In the genomic region with DNA sequence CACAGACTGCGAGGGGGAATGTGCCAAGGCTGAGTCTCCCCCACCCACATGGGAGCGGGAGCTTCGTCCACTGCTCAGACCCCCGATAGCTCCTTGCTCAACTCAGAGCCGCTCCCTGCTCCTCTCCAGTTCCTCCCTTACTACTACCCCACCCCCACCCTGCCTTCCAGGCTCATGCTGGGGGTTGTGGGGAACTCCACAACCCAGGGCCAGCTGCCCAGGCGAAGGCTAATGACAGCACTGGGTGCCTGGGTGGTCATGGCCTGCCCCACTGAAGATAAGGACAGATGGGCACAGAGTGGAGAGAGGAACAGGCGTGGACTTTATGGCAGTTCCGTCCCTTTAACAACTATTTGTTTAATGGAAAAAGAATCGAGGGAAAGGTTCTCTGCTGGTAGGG, we compare ENCODE assay signal across 1 cellular context.
TF ChIP-seq lines count a peak whose summit lies in the region.

No MANE protein-coding gene starts in this region.

TF ChIP-seq in GM23338, 12 proteins besides CTCF, POLR2A, EP300 and RAD21 (continued from another document):
- TF ChIP-seq, protein P1, sequence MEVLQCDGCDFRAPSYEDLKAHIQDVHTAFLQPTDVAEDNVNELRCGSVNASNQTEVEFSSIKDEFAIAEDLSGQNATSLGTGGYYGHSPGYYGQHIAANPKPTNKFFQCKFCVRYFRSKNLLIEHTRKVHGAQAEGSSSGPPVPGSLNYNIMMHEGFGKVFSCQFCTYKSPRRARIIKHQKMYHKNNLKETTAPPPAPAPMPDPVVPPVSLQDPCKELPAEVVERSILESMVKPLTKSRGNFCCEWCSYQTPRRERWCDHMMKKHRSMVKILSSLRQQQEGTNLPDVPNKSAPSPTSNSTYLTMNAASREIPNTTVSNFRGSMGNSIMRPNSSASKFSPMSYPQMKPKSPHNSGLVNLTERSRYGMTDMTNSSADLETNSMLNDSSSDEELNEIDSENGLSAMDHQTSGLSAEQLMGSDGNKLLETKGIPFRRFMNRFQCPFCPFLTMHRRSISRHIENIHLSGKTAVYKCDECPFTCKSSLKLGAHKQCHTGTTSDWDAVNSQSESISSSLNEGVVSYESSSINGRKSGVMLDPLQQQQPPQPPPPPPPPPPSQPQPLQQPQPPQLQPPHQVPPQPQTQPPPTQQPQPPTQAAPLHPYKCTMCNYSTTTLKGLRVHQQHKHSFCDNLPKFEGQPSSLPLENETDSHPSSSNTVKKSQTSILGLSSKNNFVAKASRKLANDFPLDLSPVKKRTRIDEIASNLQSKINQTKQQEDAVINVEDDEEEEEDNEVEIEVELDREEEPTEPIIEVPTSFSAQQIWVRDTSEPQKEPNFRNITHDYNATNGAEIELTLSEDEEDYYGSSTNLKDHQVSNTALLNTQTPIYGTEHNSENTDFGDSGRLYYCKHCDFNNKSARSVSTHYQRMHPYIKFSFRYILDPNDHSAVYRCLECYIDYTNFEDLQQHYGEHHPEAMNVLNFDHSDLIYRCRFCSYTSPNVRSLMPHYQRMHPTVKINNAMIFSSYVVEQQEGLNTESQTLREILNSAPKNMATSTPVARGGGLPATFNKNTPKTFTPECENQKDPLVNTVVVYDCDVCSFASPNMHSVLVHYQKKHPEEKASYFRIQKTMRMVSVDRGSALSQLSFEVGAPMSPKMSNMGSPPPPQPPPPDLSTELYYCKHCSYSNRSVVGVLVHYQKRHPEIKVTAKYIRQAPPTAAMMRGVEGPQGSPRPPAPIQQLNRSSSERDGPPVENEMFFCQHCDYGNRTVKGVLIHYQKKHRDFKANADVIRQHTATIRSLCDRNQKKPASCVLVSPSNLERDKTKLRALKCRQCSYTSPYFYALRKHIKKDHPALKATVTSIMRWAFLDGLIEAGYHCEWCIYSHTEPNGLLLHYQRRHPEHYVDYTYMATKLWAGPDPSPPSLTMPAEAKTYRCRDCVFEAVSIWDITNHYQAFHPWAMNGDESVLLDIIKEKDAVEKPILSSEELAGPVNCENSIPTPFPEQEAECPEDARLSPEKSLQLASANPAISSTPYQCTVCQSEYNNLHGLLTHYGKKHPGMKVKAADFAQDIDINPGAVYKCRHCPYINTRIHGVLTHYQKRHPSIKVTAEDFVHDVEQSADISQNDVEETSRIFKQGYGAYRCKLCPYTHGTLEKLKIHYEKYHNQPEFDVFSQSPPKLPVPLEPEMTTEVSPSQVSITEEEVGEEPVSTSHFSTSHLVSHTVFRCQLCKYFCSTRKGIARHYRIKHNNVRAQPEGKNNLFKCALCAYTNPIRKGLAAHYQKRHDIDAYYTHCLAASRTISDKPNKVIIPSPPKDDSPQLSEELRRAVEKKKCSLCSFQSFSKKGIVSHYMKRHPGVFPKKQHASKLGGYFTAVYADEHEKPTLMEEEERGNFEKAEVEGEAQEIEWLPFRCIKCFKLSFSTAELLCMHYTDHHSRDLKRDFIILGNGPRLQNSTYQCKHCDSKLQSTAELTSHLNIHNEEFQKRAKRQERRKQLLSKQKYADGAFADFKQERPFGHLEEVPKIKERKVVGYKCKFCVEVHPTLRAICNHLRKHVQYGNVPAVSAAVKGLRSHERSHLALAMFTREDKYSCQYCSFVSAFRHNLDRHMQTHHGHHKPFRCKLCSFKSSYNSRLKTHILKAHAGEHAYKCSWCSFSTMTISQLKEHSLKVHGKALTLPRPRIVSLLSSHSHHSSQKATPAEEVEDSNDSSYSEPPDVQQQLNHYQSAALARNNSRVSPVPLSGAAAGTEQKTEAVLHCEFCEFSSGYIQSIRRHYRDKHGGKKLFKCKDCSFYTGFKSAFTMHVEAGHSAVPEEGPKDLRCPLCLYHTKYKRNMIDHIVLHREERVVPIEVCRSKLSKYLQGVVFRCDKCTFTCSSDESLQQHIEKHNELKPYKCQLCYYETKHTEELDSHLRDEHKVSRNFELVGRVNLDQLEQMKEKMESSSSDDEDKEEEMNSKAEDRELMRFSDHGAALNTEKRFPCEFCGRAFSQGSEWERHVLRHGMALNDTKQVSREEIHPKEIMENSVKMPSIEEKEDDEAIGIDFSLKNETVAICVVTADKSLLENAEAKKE (CRISPR knock-in tag; IDR thresholded peaks at IDR 0.05), result no peak
- TF ChIP-seq NANOG (IDR thresholded peaks at IDR 0.05; ENCODE audit: borderline replicate concordance) (no peak), EZH2phosphoT487 (IDR thresholded peaks at IDR 0.05; ENCODE audit: unreplicated experiment) (no peak), ZNF331 (CRISPR knock-in tag; IDR thresholded peaks at IDR 0.05; ENCODE audit: low read depth) (no peak), ZNF114 (CRISPR knock-in tag; IDR thresholded peaks at IDR 0.05) (no peak), POLR2AphosphoS5 (IDR thresholded peaks at IDR 0.05; ENCODE audit: low read depth) (no peak)
- TF ChIP-seq, protein P2, sequence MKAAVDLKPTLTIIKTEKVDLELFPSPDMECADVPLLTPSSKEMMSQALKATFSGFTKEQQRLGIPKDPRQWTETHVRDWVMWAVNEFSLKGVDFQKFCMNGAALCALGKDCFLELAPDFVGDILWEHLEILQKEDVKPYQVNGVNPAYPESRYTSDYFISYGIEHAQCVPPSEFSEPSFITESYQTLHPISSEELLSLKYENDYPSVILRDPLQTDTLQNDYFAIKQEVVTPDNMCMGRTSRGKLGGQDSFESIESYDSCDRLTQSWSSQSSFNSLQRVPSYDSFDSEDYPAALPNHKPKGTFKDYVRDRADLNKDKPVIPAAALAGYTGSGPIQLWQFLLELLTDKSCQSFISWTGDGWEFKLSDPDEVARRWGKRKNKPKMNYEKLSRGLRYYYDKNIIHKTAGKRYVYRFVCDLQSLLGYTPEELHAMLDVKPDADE (IDR thresholded peaks at IDR 0.05), result no peak
